31 cellular contexts compared by ENCODE assay signal in genomic region chr2:59012234-59012633, GRCh38.
"Had no signal": no experiment of that assay in that cellular context is flagged by ENCODE, and none has a peak within 500 bp of the region (broad histone marks: within the 10 kb centered on the region; RNA-seq: fewer than 3 reads in every experiment).

No MANE protein-coding gene starts in this region.

- ATAC-seq: Panc1, Right ventricle myocardium inferior, SK-N-SH treated with all-trans-retinoic acid at 6 μM for 48 hours had no signal

- H2AFZ ChIP-seq: PC-9 had no signal

- H3K4me2 ChIP-seq: PC-9 had no signal

- H3K36me3 ChIP-seq: MG63, SJCRH30 had no signal

- H3K27me3 ChIP-seq: MG63 had no signal

- H3K27ac ChIP-seq: PC-9, RWPE1, SJCRH30, SK-N-MC had no signal

- H3K4me3 ChIP-seq: MG63, PC-9, SJCRH30, SK-N-MC had no signal

- H3K9me3 ChIP-seq: MG63, SJCRH30 had no signal

- H3K4me1 ChIP-seq: SJCRH30 had no signal

- DNase-seq: Kasumi-1, KG1, MG63, NCI-H1048, NCI-H1092 treated with DMSO at 0.1 percent for 48 hours, NCI-H1105 treated with DMSO at 0.1 percent for 48 hours, NCI-H1417, NCI-H1436, NCI-H146, NCI-H1694, NCI-H187, NCI-H1930, NCI-H2029 treated with DMSO at 0.1 percent for 48 hours, NCI-H2081 treated with DMSO at 0.1 percent for 48 hours, NCI-H2107, NCI-H2171, NCI-H226, NCI-H510A, NCI-H526, NCI-H69, NCI-H748 treated with DMSO at 0.1 percent for 48 hours, PC-9, SHP77, SIG-M5, SJCRH30 had no signal

- FAIRE-seq: RCC 7860 had no signal
